ENCODE assay signal across 27 cellular contexts in genomic region chr5:74423383-74423782, GRCh38.
"Had no signal": no experiment of that assay in that cellular context is flagged by ENCODE, and none has a peak within 500 bp of the region (broad histone marks: within the 10 kb centered on the region; RNA-seq: fewer than 3 reads in every experiment).

No MANE protein-coding gene starts in this region.

- H3K27ac ChIP-seq: ascending aorta, brain microvascular endothelial cell, gastroesophageal sphincter, heart right ventricle had no signal

- ATAC-seq: activated CD4-positive, alpha-beta T cell treated with anti-CD3 and anti-CD28 coated beads for 36 hours; activated CD8-positive, alpha-beta memory T cell treated with anti-CD3 and anti-CD28 coated beads, Interleukin-2, amount 10 ng/mL, durations not matched to agents 7 days and 5 days; activated CD8-positive, alpha-beta T cell treated with anti-CD3 and anti-CD28 coated beads, Interleukin-2, amount 10 ng/mL, durations not matched to agents 7 days and 5 days; activated naive CD4-positive, alpha-beta T cell treated with anti-CD3 and anti-CD28 coated beads, Interleukin-2, amount 50 U/mL, for 72 hours; gastroesophageal sphincter; heart right ventricle; T-helper 17 cell had no signal

- H3K36me3 ChIP-seq: ascending aorta, brain microvascular endothelial cell, esophagus squamous epithelium, gastroesophageal sphincter, heart right ventricle had no signal

- H3K9me3 ChIP-seq: ascending aorta, esophagus squamous epithelium, gastroesophageal sphincter, heart right ventricle had no signal

- DNase-seq: activated CD4-positive, alpha-beta memory T cell treated with anti-CD3 and anti-CD28 coated beads for 36 hours; activated CD4-positive, alpha-beta T cell treated with anti-CD3 and anti-CD28 coated beads for 36 hours; activated CD4-positive, alpha-beta T cell treated with anti-CD3 and anti-CD28 coated beads, Interleukin-2, amount 10 ng/mL, durations not matched to agents 24 days and 14 days; activated CD4-positive, CD25-positive, alpha-beta regulatory T cell; activated CD4-positive, CD25-positive, alpha-beta regulatory T cell treated with anti-CD3 and anti-CD28 coated beads, Interleukin-2, amount 50 U/mL, for 72 hours; activated CD8-positive, alpha-beta memory T cell treated with anti-CD3 and anti-CD28 coated beads, Interleukin-2, amount 10 ng/mL, durations not matched to agents 7 days and 5 days; activated CD8-positive, alpha-beta memory T cell treated with anti-CD3 and anti-CD28 coated beads, Interleukin-2, amount 50 U/mL, for 4 hours; activated CD8-positive, alpha-beta T cell treated with anti-CD3 and anti-CD28 coated beads, Interleukin-2, amount 10 ng/mL, durations not matched to agents 7 days and 5 days; activated gamma-delta T cell; activated naive CD4-positive, alpha-beta T cell; activated naive CD4-positive, alpha-beta T cell treated with anti-CD3 and anti-CD28 coated beads, Interleukin-2, amount 10 ng/mL, durations not matched to agents 7 days and 5 days; activated naive CD8-positive, alpha-beta T cell treated with anti-CD3 and anti-CD28 coated beads, Interleukin-2, amount 10 ng/mL, durations not matched to agents 7 days and 5 days; activated T-cell treated with anti-CD3 and anti-CD28 coated beads, Interleukin-2, amount 50 U/mL, for 1 hour; activated T-cell treated with anti-CD3 and anti-CD28 coated beads, Interleukin-2, amount 50 U/mL, for 48 hours; brain microvascular endothelial cell; caudate nucleus; cortex of kidney; effector CD8-positive, alpha-beta T cell; esophagus squamous epithelium; foreskin melanocyte; heart right ventricle; T-helper 1 cell; T-helper 17 cell; T1000 had no signal

- H3K4me3 ChIP-seq: ascending aorta, esophagus squamous epithelium, gastroesophageal sphincter, heart right ventricle had no signal

- H3K27me3 ChIP-seq: ascending aorta, brain microvascular endothelial cell, esophagus squamous epithelium, gastroesophageal sphincter, heart right ventricle had no signal

- H3K4me1 ChIP-seq: ascending aorta, gastroesophageal sphincter had no signal
